In the genomic region with DNA sequence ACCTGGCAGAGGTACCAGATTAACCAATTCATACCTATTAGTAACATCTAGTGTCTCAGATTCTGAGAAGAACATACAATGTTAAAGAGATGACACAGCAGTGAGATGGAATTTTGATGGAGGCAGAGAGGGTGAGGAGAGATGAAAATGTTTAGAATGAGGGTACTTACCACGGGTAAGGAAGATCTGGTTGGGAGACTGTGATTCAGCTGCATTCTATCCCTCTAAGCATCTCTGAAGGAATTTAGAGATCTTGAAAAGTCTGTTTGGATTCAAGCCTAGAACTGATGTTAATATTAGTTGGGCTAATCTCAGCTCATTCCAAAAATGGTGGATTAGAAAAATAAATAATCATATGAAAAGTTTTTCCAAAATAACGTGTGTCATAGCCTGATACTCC, we compare ENCODE assay signal across 1 cellular context.
TF ChIP-seq lines count a peak whose summit lies in the region.

No MANE protein-coding gene starts in this region.

TF ChIP-seq in GM23338, 12 proteins besides CTCF, POLR2A, EP300 and RAD21 (continued from another document):
- TF ChIP-seq, protein P1, sequence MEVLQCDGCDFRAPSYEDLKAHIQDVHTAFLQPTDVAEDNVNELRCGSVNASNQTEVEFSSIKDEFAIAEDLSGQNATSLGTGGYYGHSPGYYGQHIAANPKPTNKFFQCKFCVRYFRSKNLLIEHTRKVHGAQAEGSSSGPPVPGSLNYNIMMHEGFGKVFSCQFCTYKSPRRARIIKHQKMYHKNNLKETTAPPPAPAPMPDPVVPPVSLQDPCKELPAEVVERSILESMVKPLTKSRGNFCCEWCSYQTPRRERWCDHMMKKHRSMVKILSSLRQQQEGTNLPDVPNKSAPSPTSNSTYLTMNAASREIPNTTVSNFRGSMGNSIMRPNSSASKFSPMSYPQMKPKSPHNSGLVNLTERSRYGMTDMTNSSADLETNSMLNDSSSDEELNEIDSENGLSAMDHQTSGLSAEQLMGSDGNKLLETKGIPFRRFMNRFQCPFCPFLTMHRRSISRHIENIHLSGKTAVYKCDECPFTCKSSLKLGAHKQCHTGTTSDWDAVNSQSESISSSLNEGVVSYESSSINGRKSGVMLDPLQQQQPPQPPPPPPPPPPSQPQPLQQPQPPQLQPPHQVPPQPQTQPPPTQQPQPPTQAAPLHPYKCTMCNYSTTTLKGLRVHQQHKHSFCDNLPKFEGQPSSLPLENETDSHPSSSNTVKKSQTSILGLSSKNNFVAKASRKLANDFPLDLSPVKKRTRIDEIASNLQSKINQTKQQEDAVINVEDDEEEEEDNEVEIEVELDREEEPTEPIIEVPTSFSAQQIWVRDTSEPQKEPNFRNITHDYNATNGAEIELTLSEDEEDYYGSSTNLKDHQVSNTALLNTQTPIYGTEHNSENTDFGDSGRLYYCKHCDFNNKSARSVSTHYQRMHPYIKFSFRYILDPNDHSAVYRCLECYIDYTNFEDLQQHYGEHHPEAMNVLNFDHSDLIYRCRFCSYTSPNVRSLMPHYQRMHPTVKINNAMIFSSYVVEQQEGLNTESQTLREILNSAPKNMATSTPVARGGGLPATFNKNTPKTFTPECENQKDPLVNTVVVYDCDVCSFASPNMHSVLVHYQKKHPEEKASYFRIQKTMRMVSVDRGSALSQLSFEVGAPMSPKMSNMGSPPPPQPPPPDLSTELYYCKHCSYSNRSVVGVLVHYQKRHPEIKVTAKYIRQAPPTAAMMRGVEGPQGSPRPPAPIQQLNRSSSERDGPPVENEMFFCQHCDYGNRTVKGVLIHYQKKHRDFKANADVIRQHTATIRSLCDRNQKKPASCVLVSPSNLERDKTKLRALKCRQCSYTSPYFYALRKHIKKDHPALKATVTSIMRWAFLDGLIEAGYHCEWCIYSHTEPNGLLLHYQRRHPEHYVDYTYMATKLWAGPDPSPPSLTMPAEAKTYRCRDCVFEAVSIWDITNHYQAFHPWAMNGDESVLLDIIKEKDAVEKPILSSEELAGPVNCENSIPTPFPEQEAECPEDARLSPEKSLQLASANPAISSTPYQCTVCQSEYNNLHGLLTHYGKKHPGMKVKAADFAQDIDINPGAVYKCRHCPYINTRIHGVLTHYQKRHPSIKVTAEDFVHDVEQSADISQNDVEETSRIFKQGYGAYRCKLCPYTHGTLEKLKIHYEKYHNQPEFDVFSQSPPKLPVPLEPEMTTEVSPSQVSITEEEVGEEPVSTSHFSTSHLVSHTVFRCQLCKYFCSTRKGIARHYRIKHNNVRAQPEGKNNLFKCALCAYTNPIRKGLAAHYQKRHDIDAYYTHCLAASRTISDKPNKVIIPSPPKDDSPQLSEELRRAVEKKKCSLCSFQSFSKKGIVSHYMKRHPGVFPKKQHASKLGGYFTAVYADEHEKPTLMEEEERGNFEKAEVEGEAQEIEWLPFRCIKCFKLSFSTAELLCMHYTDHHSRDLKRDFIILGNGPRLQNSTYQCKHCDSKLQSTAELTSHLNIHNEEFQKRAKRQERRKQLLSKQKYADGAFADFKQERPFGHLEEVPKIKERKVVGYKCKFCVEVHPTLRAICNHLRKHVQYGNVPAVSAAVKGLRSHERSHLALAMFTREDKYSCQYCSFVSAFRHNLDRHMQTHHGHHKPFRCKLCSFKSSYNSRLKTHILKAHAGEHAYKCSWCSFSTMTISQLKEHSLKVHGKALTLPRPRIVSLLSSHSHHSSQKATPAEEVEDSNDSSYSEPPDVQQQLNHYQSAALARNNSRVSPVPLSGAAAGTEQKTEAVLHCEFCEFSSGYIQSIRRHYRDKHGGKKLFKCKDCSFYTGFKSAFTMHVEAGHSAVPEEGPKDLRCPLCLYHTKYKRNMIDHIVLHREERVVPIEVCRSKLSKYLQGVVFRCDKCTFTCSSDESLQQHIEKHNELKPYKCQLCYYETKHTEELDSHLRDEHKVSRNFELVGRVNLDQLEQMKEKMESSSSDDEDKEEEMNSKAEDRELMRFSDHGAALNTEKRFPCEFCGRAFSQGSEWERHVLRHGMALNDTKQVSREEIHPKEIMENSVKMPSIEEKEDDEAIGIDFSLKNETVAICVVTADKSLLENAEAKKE (CRISPR knock-in tag; IDR thresholded peaks at IDR 0.05): no peak
- no peak for TF ChIP-seq CREB1 (CRISPR knock-in tag; IDR thresholded peaks at IDR 0.05; ENCODE audit: low read depth)
- no peak for TF ChIP-seq STAT1 (IDR thresholded peaks at IDR 0.05; ENCODE audit: unreplicated experiment)
- TF ChIP-seq ZNF114 (CRISPR knock-in tag; IDR thresholded peaks at IDR 0.05): no peak
- TF ChIP-seq EZH2phosphoT487 (IDR thresholded peaks at IDR 0.05; ENCODE audit: unreplicated experiment): no peak
- no peak for TF ChIP-seq NANOG (IDR thresholded peaks at IDR 0.05; ENCODE audit: borderline replicate concordance)
